ENCODE assay signal across 14 cellular contexts in the genomic region with DNA sequence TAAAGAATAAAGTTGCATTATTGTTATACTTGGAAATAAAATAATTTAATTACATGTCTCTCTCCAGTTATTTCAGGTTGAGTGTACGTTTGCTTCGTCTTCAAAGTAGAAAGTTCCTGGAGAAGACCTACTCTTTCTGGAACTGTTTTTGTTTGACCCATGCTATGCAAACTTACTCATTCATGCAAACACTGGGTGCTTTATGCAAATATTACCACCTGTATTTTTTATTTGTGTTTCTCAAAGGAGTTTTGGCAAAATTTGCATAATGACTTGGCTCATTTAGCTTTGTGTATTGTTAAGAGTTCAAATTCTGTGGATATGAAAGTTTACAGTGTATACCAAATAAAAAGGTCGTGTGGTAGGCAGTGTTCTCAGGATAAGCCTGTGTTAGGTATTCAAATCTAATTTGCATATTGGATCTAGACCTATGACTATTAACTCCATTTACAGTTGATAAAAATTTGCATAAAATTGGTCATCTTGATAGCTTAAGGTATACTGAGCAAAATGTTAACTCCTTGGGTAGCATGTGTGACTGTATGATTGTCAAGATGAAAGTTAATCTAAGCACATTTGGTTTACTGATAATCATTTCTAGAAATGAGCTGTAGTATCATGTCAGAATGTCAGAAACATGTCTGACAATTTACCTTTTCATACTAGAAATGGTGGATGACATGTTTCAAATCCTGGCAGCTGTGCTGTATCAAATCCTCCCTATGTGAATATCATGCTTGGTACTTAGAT.
A peak's percentile ranks its signal among the peaks of the same experiment; 100 is the strongest.
DNase-seq lines count a peak whose midpoint lies in the region; ATAC-seq lines count a peak whose summit lies in the region.
"Had no signal": no experiment of that assay in that cellular context is flagged by ENCODE, and none has a peak within 500 bp of the region (broad histone marks: within the 10 kb centered on the region; RNA-seq: fewer than 3 reads in every experiment).

No MANE protein-coding gene starts in this region.

- H3K27ac Mint-ChIP-seq in T-cell, result no peak overlapping the region

- DNase-seq in NCI-H526 treated with DMSO at 0.1 percent for 48 hours (lab: John Stamatoyannopoulos, UW) (peak; percentile 99), foreskin melanocyte (no peak), NCI-H1436 (lab: John Stamatoyannopoulos, UW) (no peak), T-cell (no peak)
- DNase-seq in activated CD4-positive, alpha-beta T cell treated with anti-CD3 and anti-CD28 coated beads, Interleukin-2, amount 50 U/mL, for 48 hours, result no peak
- DNase-seq: glutamatergic neuron; KG1; mesendoderm; right lobe of liver; stimulated activated CD8-positive, alpha-beta memory T cell treated with anti-CD3 and anti-CD28 coated beads, Interleukin-4, amount 100 ng/mL, for 48 hours; SW 1271 had no signal

- ATAC-seq in GM18502 (IDR thresholded peaks at IDR 0.05; ENCODE audit: poor library complexity, unreplicated experiment), result peak; percentile 53
- ATAC-seq in GM19025 (IDR thresholded peaks at IDR 0.05; ENCODE audit: low read depth, unreplicated experiment), result peak; percentile 41
- ATAC-seq in HG02885 (IDR thresholded peaks at IDR 0.05; ENCODE audit: poor library complexity, unreplicated experiment), result peak; percentile 51
- no peak for ATAC-seq in T-cell (replicated peaks in 1 of 4)
- ATAC-seq: right lobe of liver had no signal

- peaks cover 0 to 8% (median 0%) of the 10 kb centered on the region in 3 donors for H3K4me1 Mint-ChIP-seq in T-cell

- H3K36me3 Mint-ChIP-seq in T-cell, result peaks cover 63% of the 10 kb centered on the region

- POLR2A ChIA-PET in T-cell (lab: Charles Lee), result interaction anchor here in 1 of 2 donors (0.6 kb wide), 1 partner anchor 14 kb away, joined by 7 read pairs; no protein-coding TSS in a partner anchor

- CTCF ChIA-PET in T-cell (lab: Charles Lee), result no interaction called here

- no peak overlapping the region for H3K4me3 Mint-ChIP-seq in T-cell

- no peaks in the 10 kb centered on the region for H3K27me3 Mint-ChIP-seq in T-cell

- H3K9me3 Mint-ChIP-seq in T-cell, result peaks cover 0 to 5% (median 0%) of the 10 kb centered on the region in 3 donors

Comparison
In these comparisons a context has a peak if more than half of its experiments do, and no peak if none do; other contexts are left out.
1. ATAC-seq: peak in GM18502 (single experiment), GM19025 (single experiment) and HG02885 (single experiment); none in T-cell (0 of 4).